Comparison of ENCODE assay signal across 8 cellular contexts in the genomic region with DNA sequence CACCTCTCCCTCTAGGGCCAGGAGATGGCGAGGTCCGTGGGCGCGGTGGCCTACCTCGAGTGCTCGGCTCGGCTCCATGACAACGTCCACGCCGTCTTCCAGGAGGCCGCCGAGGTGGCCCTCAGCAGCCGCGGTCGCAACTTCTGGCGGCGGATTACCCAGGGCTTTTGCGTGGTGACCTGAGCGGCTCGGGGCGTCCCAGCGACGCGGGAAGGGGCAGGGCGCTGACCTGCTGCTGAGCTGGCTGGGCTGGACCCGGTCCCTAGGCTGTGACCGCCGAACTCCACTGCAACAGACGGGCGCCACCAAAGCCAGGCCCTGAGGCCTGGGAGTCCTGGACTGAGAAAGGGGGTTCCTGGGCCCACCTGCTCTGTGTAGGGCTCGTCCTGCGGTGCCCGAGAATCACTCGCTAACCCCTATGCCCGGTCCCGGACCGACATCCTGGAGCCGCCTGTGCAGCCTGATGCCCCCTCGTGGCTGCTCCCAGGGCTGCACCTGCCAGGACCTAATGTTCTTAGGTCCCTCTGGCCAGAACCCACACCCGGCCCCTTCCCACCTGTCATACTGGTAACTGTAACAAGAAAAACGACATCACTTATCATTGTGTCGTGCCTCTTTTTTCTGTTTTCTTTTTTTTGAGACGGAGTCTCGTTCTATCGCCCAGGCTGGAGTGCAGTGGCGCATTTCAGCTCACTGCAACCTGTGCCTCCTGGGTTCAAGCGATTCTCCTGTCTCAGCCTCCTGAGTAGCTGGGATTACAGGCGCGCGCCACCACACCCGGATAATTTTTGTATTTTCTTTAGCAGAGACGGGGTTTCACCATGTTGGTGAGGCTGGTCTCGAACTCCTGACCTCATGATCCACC. TPM values are rescaled to one million over a fixed set of nuclear protein-coding genes. Genes with fewer than 3 reads are reported as not detected.
DNase-seq lines count a peak whose midpoint lies in the region; ATAC-seq and TF ChIP-seq lines count a peak whose summit lies in the region.

No MANE protein-coding gene starts in this region.

- H3K9me3 Mint-ChIP-seq in activated CD8-positive, alpha-beta T cell treated with anti-CD3 and anti-CD28 coated beads, Interleukin-2, amount 10 ng/mL, durations not matched to agents 7 days and 5 days (ENCODE audit: insufficient read depth), result no peaks in the 10 kb centered on the region
- no peaks in the 10 kb centered on the region for H3K9me3 Mint-ChIP-seq in mesothelial cell of epicardium

- no peak overlapping the region for H3K4me3 Mint-ChIP-seq in activated CD8-positive, alpha-beta T cell treated with anti-CD3 and anti-CD28 coated beads, Interleukin-2, amount 10 ng/mL, durations not matched to agents 7 days and 5 days
- H3K4me3 Mint-ChIP-seq in mesothelial cell of epicardium, result no peak overlapping the region

- DNase-seq in GM10266 (ENCODE audit: extremely low spot score), result peak; percentile 91
- DNase-seq in NCI-H510A (lab: John Stamatoyannopoulos, UW), result peak; percentile 60
- peak; percentile 82 for DNase-seq in activated CD8-positive, alpha-beta T cell treated with anti-CD3 and anti-CD28 coated beads, Interleukin-2, amount 10 ng/mL, durations not matched to agents 7 days and 5 days
- DNase-seq in effector CD4-positive, alpha-beta T cell, result peak; percentile 63
- peak in 1 of 2 experiments; percentile 66 for DNase-seq in mesothelial cell of epicardium (ENCODE audit: low spot score in 2 of 2, unreplicated experiment in 2 of 2)
- peak; percentile 37 to 41 for DNase-seq in stimulated activated CD8-positive, alpha-beta memory T cell treated with anti-CD3 and anti-CD28 coated beads, Interleukin-15, amount 100 ng/mL, for 4 hours (ENCODE audit: low read depth in 2 of 2)
- no peak for DNase-seq in amniotic stem cell (lab: John Stamatoyannopoulos, UW)

- no peaks in the 10 kb centered on the region for H3K4me1 Mint-ChIP-seq in activated CD8-positive, alpha-beta T cell treated with anti-CD3 and anti-CD28 coated beads, Interleukin-2, amount 10 ng/mL, durations not matched to agents 7 days and 5 days (ENCODE audit: low read depth)
- no peaks in the 10 kb centered on the region for H3K4me1 Mint-ChIP-seq in mesothelial cell of epicardium

- peak; percentile 83 for TF ChIP-seq CTCF in GM10266 (IDR thresholded peaks at IDR 0.05; ENCODE audit: control insufficient read depth, insufficient read depth, low read depth, missing control alignments)
- TF ChIP-seq CTCF in mesothelial cell of epicardium (IDR thresholded peaks at IDR 0.05; ENCODE audit: unreplicated experiment), result peak; percentile 75

- H3K36me3 Mint-ChIP-seq in activated CD8-positive, alpha-beta T cell treated with anti-CD3 and anti-CD28 coated beads, Interleukin-2, amount 10 ng/mL, durations not matched to agents 7 days and 5 days (ENCODE audit: low read depth), result no peaks in the 10 kb centered on the region
- peaks cover 5% of the 10 kb centered on the region for H3K36me3 Mint-ChIP-seq in mesothelial cell of epicardium

- ATAC-seq in activated CD8-positive, alpha-beta T cell treated with anti-CD3 and anti-CD28 coated beads, Interleukin-2, amount 10 ng/mL, durations not matched to agents 7 days and 5 days, result peak; percentile 92
- ATAC-seq in HG03469 (IDR thresholded peaks at IDR 0.05; ENCODE audit: unreplicated experiment), result no peak

- H3K27ac Mint-ChIP-seq in activated CD8-positive, alpha-beta T cell treated with anti-CD3 and anti-CD28 coated beads, Interleukin-2, amount 10 ng/mL, durations not matched to agents 7 days and 5 days, result no peak overlapping the region
- H3K27ac Mint-ChIP-seq in mesothelial cell of epicardium, result no peak overlapping the region

- POLR2A ChIA-PET in activated CD8-positive, alpha-beta T cell treated with anti-CD3 and anti-CD28 coated beads, Interleukin-2, amount 10 ng/mL, durations not matched to agents 7 days and 5 days (lab: Charles Lee), result no interaction called here

- H3K27me3 Mint-ChIP-seq in activated CD8-positive, alpha-beta T cell treated with anti-CD3 and anti-CD28 coated beads, Interleukin-2, amount 10 ng/mL, durations not matched to agents 7 days and 5 days (ENCODE audit: low read depth), result peaks cover 5% of the 10 kb centered on the region
- H3K27me3 Mint-ChIP-seq in mesothelial cell of epicardium (ENCODE audit: low read depth), result no peaks in the 10 kb centered on the region

- CTCF ChIA-PET in activated CD8-positive, alpha-beta T cell treated with anti-CD3 and anti-CD28 coated beads, Interleukin-2, amount 10 ng/mL, durations not matched to agents 7 days and 5 days (lab: Charles Lee), result interaction anchor here (0.6 to 2.5 kb wide), 7 partner anchors 9 to 138 kb away, joined by 3 to 15 read pairs (median 3); a partner anchor contains a TSS

RNA-seq across cellular contexts. Expression of a gene that starts 15.0 kb away (rescaled TPM):
- total RNA-seq in activated CD8-positive, alpha-beta T cell treated with anti-CD3 and anti-CD28 coated beads, Interleukin-2, amount 10 ng/mL, durations not matched to agents 7 days and 5 days, result not detected
- 19.1 to 20.7 TPM (median 19.5 TPM) in 3 replicates for total RNA-seq in mesothelial cell of epicardium

RNA-seq across cellular contexts. Expression of a gene that starts 47.4 kb away (rescaled TPM):
- total RNA-seq in activated CD8-positive, alpha-beta T cell treated with anti-CD3 and anti-CD28 coated beads, Interleukin-2, amount 10 ng/mL, durations not matched to agents 7 days and 5 days, result 10 to 100 TPM; 90.3 to 93.1 TPM
- total RNA-seq in mesothelial cell of epicardium, result 135 to 142 TPM (median 138 TPM) in 3 replicates

RNA-seq across cellular contexts. Expression of a gene that starts 48.7 kb away (rescaled TPM):
- not detected for total RNA-seq in activated CD8-positive, alpha-beta T cell treated with anti-CD3 and anti-CD28 coated beads, Interleukin-2, amount 10 ng/mL, durations not matched to agents 7 days and 5 days
- total RNA-seq in mesothelial cell of epicardium, result 0.24 to 0.40 TPM (median 0.34 TPM) in 3 replicates

Comparison
In these comparisons a context has a peak if more than half of its experiments do, and no peak if none do; other contexts are left out.
1. RNA of a gene that starts 15.0 kb away (total RNA-seq): 19.1 to 20.7 TPM in mesothelial cell of epicardium; not detected in activated CD8-positive, alpha-beta T cell treated with anti-CD3 and anti-CD28 coated beads, Interleukin-2, amount 10 ng/mL, durations not matched to agents 7 days and 5 days; every median in the first group is over 10 times any median in the second.